ENCODE assay signal across 8 cellular contexts in the genomic region with DNA sequence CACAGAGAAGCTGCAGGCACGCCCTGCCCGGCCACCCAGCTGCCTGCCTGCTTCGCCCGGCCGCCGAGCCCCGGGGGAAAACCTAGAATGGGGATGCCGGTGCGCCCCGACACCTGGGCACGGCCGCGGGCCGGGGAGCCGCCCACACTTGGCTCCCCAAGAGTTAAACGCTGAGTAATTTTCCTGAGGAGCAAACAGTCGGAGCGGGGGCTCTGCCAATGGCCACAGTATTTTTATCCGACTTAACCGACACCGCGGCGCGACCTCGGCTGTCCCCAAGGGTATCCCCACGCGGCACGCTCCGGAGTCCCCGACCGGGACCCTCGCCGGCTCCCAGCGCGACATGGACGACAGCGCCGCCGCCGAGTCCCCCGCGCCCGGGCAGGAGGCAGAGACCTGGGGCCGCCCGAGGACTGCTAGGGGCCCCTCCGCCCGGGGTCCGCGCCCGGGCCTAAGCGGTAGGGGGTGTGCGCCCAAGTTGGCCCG. TPM values are rescaled to one million over a fixed set of nuclear protein-coding genes. Genes with fewer than 3 reads are reported as not detected.
DNase-seq lines count a peak whose midpoint lies in the region; ATAC-seq and TF ChIP-seq lines count a peak whose summit lies in the region.

No MANE protein-coding gene starts in this region.

- ATAC-seq in GM21423 (IDR thresholded peaks at IDR 0.05; ENCODE audit: unreplicated experiment) (peak; percentile 30), foreskin keratinocyte (peak; percentile 21)

- H3K4me3 ChIP-seq in DOHH2 (ENCODE audit: low read length) (peak overlapping the region; percentile 91), parathyroid adenoma (ENCODE audit: low read depth, low read length) (peak overlapping the region; percentile 61)

- peaks cover 53% of the 10 kb centered on the region for H3K4me1 Mint-ChIP-seq in activated T-cell treated with anti-CD3 and anti-CD28 coated beads, Interleukin-2, amount 50 U/mL, for 24 hours (ENCODE audit: low read depth)

- DNase-seq in HPDE6-E6E7 (ENCODE audit: extremely low spot score) (peak; percentile 17), foreskin keratinocyte (no peak), NOMO-1 treated with dmso at 0.1 percent for 144 hours (lab: John Stamatoyannopoulos, UW; ENCODE audit: unreplicated experiment) (no peak), inferior parietal cortex (ENCODE audit: extremely low spot score) (no peak)
- DNase-seq in activated T-cell treated with anti-CD3 and anti-CD28 coated beads, Interleukin-2, amount 50 U/mL, for 24 hours: no peak

- H3K36me3 ChIP-seq in DOHH2 (ENCODE audit: control insufficient read depth, low read length) (no peaks in the 10 kb centered on the region), parathyroid adenoma (ENCODE audit: control insufficient read depth, insufficient read depth, low read length) (no peaks in the 10 kb centered on the region)

- no peak overlapping the region for H3K9ac ChIP-seq in parathyroid adenoma

- no peaks in the 10 kb centered on the region for H3K9me3 Mint-ChIP-seq in activated T-cell treated with anti-CD3 and anti-CD28 coated beads, Interleukin-2, amount 50 U/mL, for 24 hours

- no peaks in the 10 kb centered on the region for H3K9me2 ChIP-seq in DOHH2 (replicated peaks; ENCODE audit: control insufficient read depth, low read length)

- H3K9me3 ChIP-seq in DOHH2 (ENCODE audit: control insufficient read depth, insufficient read depth, low read length) (no peaks in the 10 kb centered on the region), parathyroid adenoma (ENCODE audit: control insufficient read depth, low read length) (no peaks in the 10 kb centered on the region)

- H3K4me2 ChIP-seq in DOHH2 (ENCODE audit: low read length): peak overlapping the region; percentile 92
- peak overlapping the region; percentile 79 for H3K4me2 ChIP-seq in parathyroid adenoma (ENCODE audit: low read length)

- H3F3A ChIP-seq in DOHH2 (ENCODE audit: control insufficient read depth, insufficient read depth): no peaks in the 10 kb centered on the region

- TF ChIP-seq CTCF in DOHH2 (IDR thresholded peaks at IDR 0.05; ENCODE audit: low read depth, low read length, poor library complexity, severe bottlenecking): peak; percentile 36
- no peak for TF ChIP-seq CTCF in foreskin keratinocyte (conservative IDR thresholded peaks at IDR 0.05)
- no peak for TF ChIP-seq CTCF in parathyroid adenoma (IDR thresholded peaks at IDR 0.05)

- peaks cover 38% of the 10 kb centered on the region for H3K79me2 ChIP-seq in DOHH2 (ENCODE audit: control insufficient read depth, low read length)
- peaks cover 27% of the 10 kb centered on the region for H3K79me2 ChIP-seq in parathyroid adenoma

- peaks cover 7% of the 10 kb centered on the region for H3K27me3 ChIP-seq in DOHH2 (ENCODE audit: control insufficient read depth, low read length)
- H3K27me3 ChIP-seq in foreskin keratinocyte: no peaks in the 10 kb centered on the region
- H3K27me3 ChIP-seq in parathyroid adenoma (ENCODE audit: control insufficient read depth, insufficient read depth, low read length): no peaks in the 10 kb centered on the region

- peaks cover 9% of the 10 kb centered on the region for H4K20me1 ChIP-seq in DOHH2 (ENCODE audit: control insufficient read depth, insufficient read depth, low read depth, low read length)

- peak overlapping the region; percentile 71 for H2AFZ ChIP-seq in parathyroid adenoma

- peak overlapping the region; percentile 18; the same call in 1 of the 2 replicates for H3K27ac ChIP-seq in DOHH2 (ENCODE audit: low read depth, low read length)
- peak overlapping the region; percentile 35 for H3K27ac ChIP-seq in foreskin keratinocyte
- H3K27ac ChIP-seq in parathyroid adenoma: no peak overlapping the region

- H3K27ac Mint-ChIP-seq in activated T-cell treated with anti-CD3 and anti-CD28 coated beads, Interleukin-2, amount 50 U/mL, for 24 hours: peak overlapping the region; percentile 92

- H3K4me3 Mint-ChIP-seq in activated T-cell treated with anti-CD3 and anti-CD28 coated beads, Interleukin-2, amount 50 U/mL, for 24 hours: peak overlapping the region; percentile 88

- H3K4me1 ChIP-seq in DOHH2 (ENCODE audit: control insufficient read depth, low read length): peaks cover 26% of the 10 kb centered on the region
- peaks cover 5% of the 10 kb centered on the region for H3K4me1 ChIP-seq in foreskin keratinocyte
- peaks cover 6% of the 10 kb centered on the region for H3K4me1 ChIP-seq in parathyroid adenoma

- no peaks in the 10 kb centered on the region for H3K27me3 Mint-ChIP-seq in activated T-cell treated with anti-CD3 and anti-CD28 coated beads, Interleukin-2, amount 50 U/mL, for 24 hours

- H3K36me3 Mint-ChIP-seq in activated T-cell treated with anti-CD3 and anti-CD28 coated beads, Interleukin-2, amount 50 U/mL, for 24 hours (ENCODE audit: low read depth): peaks cover 33% of the 10 kb centered on the region

RNA-seq across cellular contexts. Expression of a gene that starts 0.6 kb away (rescaled TPM):
- total RNA-seq in foreskin keratinocyte: 30.0 and 31.6 TPM in 2 replicates
- 23.3 and 26.1 TPM in 2 replicates for polyA plus RNA-seq in foreskin keratinocyte
